Comparison of ENCODE assay signal across 8 cellular contexts in genomic region chr17:50269477-50270429, GRCh38. TPM values are rescaled to one million over a fixed set of nuclear protein-coding genes. Genes with fewer than 3 reads are reported as not detected.
A peak's percentile ranks its signal among the peaks of the same experiment; 100 is the strongest.
DNase-seq lines count a peak whose midpoint lies in the region; ATAC-seq and TF ChIP-seq lines count a peak whose summit lies in the region.

No MANE protein-coding gene starts in this region.

- intact Hi-C loops in left ventricle myocardium inferior (cut with micrococcal nuclease), result loop anchor here (5.0 kb wide), 1 partner anchor 67 kb away; the partner anchor contains the start of gene COL1A1

- H3K4me1 ChIP-seq in left ventricle myocardium inferior (peaks cover 33% of the 10 kb centered on the region), rectal smooth muscle tissue (ENCODE audit: control insufficient read depth, insufficient read depth, low read length) (peaks cover 29% of the 10 kb centered on the region)

- H3K4me3 ChIP-seq in left ventricle myocardium inferior (no peak overlapping the region), rectal smooth muscle tissue (ENCODE audit: low read length) (peak overlapping the region; percentile 2)

- peak; percentile 75 for TF ChIP-seq CTCF in left ventricle myocardium inferior (IDR thresholded peaks at IDR 0.05; ENCODE audit: borderline replicate concordance)

- H3K4me1 Mint-ChIP-seq in activated naive CD8-positive, alpha-beta T cell treated with anti-CD3 and anti-CD28 coated beads, Interleukin-2, amount 10 ng/mL, durations not matched to agents 7 days and 5 days, result peaks cover 12% of the 10 kb centered on the region

- no peak overlapping the region for H3K27ac Mint-ChIP-seq in activated naive CD8-positive, alpha-beta T cell treated with anti-CD3 and anti-CD28 coated beads, Interleukin-2, amount 10 ng/mL, durations not matched to agents 7 days and 5 days

- POLR2A ChIA-PET in activated naive CD8-positive, alpha-beta T cell treated with anti-CD3 and anti-CD28 coated beads, Interleukin-2, amount 10 ng/mL, durations not matched to agents 7 days and 5 days (lab: Charles Lee), result interaction anchor here (1.0 kb wide), 1 partner anchor 66 kb away, joined by 3 read pairs; no protein-coding TSS in a partner anchor

- ATAC-seq in activated naive CD8-positive, alpha-beta T cell treated with anti-CD3 and anti-CD28 coated beads, Interleukin-2, amount 10 ng/mL, durations not matched to agents 7 days and 5 days (ENCODE audit: low read depth), result peak; percentile 85
- ATAC-seq in GM18519 (IDR thresholded peaks at IDR 0.05; ENCODE audit: low FRiP score, unreplicated experiment) (no peak), HG03342 (IDR thresholded peaks at IDR 0.05; ENCODE audit: unreplicated experiment) (no peak)

- no peaks in the 10 kb centered on the region for H3K9me3 Mint-ChIP-seq in activated naive CD8-positive, alpha-beta T cell treated with anti-CD3 and anti-CD28 coated beads, Interleukin-2, amount 10 ng/mL, durations not matched to agents 7 days and 5 days

- no peaks in the 10 kb centered on the region for H3K9me3 ChIP-seq in left ventricle myocardium inferior (replicated peaks)

- peak overlapping the region; percentile 17 for H3K9ac ChIP-seq in rectal smooth muscle tissue (ENCODE audit: low read length)

- peak; percentile 56 for DNase-seq in GM04503 (ENCODE audit: low read depth)
- DNase-seq in HuH-7.5 (ENCODE audit: low spot score), result peak; percentile 75
- DNase-seq in SK-N-DZ (ENCODE audit: low spot score), result peak; percentile 65
- DNase-seq in activated naive CD8-positive, alpha-beta T cell treated with anti-CD3 and anti-CD28 coated beads, Interleukin-2, amount 10 ng/mL, durations not matched to agents 7 days and 5 days, result peak; percentile 71
- DNase-seq in left ventricle myocardium inferior, result peak; percentile 68

- H3K27me3 ChIP-seq in left ventricle myocardium inferior (ENCODE audit: low read depth) (peaks cover 40% of the 10 kb centered on the region), rectal smooth muscle tissue (ENCODE audit: control insufficient read depth, insufficient read depth, low read length) (no peaks in the 10 kb centered on the region)

- no peaks in the 10 kb centered on the region for H3K36me3 Mint-ChIP-seq in activated naive CD8-positive, alpha-beta T cell treated with anti-CD3 and anti-CD28 coated beads, Interleukin-2, amount 10 ng/mL, durations not matched to agents 7 days and 5 days

- peak overlapping the region; percentile 62 for H3K27ac ChIP-seq in left ventricle myocardium inferior (replicated peaks)
- peak overlapping the region; percentile 53 for H3K27ac ChIP-seq in rectal smooth muscle tissue (ENCODE audit: low read depth, low read length)

- H3K36me3 ChIP-seq in left ventricle myocardium inferior (no peaks in the 10 kb centered on the region), rectal smooth muscle tissue (ENCODE audit: control insufficient read depth, insufficient read depth, low read length) (no peaks in the 10 kb centered on the region)

- peaks cover 23% of the 10 kb centered on the region for H3K27me3 Mint-ChIP-seq in activated naive CD8-positive, alpha-beta T cell treated with anti-CD3 and anti-CD28 coated beads, Interleukin-2, amount 10 ng/mL, durations not matched to agents 7 days and 5 days

- H3K4me3 Mint-ChIP-seq in activated naive CD8-positive, alpha-beta T cell treated with anti-CD3 and anti-CD28 coated beads, Interleukin-2, amount 10 ng/mL, durations not matched to agents 7 days and 5 days, result no peak overlapping the region

RNA-seq across cellular contexts. Expression of gene TMEM92, which starts 4.5 kb away (rescaled TPM):
- polyA plus RNA-seq in SK-N-DZ (2014; cell fraction: cytosol; rRNA removed), result not detected in 2 replicates
- not detected in 2 replicates for polyA plus RNA-seq in SK-N-DZ (2014; cell fraction: nucleus; rRNA removed)
- total RNA-seq in activated naive CD8-positive, alpha-beta T cell treated with anti-CD3 and anti-CD28 coated beads, Interleukin-2, amount 10 ng/mL, durations not matched to agents 7 days and 5 days, result not detected
- not detected for total RNA-seq in left ventricle myocardium inferior
